ENCODE assay signal across 1 cellular context in genomic region chr9:27573699-27574265, GRCh38.
A peak's percentile ranks its signal among the peaks of the same experiment; 100 is the strongest.
TF ChIP-seq lines count a peak whose summit lies in the region.

No MANE protein-coding gene starts in this region.

TF ChIP-seq in HepG2, 621 proteins besides CTCF, POLR2A, EP300 and RAD21 (continued from another document and continues in another):
- no peak; the same call in 1 of the 2 replicates for TF ChIP-seq THAP9 (CRISPR knock-in tag; IDR thresholded peaks at IDR 0.05; ENCODE audit: borderline replicate concordance)
- no peak for TF ChIP-seq DNMT3B (CRISPR knock-in tag; conservative IDR thresholded peaks at IDR 0.05)
- peak; percentile 22 for TF ChIP-seq CBX1 (IDR thresholded peaks at IDR 0.05; ENCODE audit: low read depth)
- TF ChIP-seq CHD2 (IDR thresholded peaks at IDR 0.05; ENCODE audit: low read depth, low read length) = peak; percentile 54; the same call in 1 of the 2 replicates
- TF ChIP-seq NONO (IDR thresholded peaks at IDR 0.05) = no peak
- no peak for TF ChIP-seq NONO (CRISPR knock-in tag; conservative IDR thresholded peaks at IDR 0.05)
- no peak for TF ChIP-seq ZNF737 (CRISPR knock-in tag; IDR thresholded peaks at IDR 0.05; ENCODE audit: borderline replicate concordance)
- TF ChIP-seq TIGD3 (CRISPR knock-in tag; IDR thresholded peaks at IDR 0.05; ENCODE audit: borderline replicate concordance) = no peak
- peak; percentile 87 for TF ChIP-seq SAP130 (CRISPR knock-in tag; IDR thresholded peaks at IDR 0.05; ENCODE audit: low read depth)
- TF ChIP-seq RFXAP (CRISPR knock-in tag; IDR thresholded peaks at IDR 0.05; ENCODE audit: borderline replicate concordance) = no peak
- no peak for TF ChIP-seq MBNL3 (CRISPR knock-in tag; conservative IDR thresholded peaks at IDR 0.05)
- no peak for TF ChIP-seq RORA (CRISPR knock-in tag; IDR thresholded peaks at IDR 0.05)
- peak; percentile 63 for TF ChIP-seq TBX2 (CRISPR knock-in tag; IDR thresholded peaks at IDR 0.05; ENCODE audit: borderline replicate concordance)
- no peak; the same call in 1 of the 2 replicates for TF ChIP-seq ZNF558 (CRISPR knock-in tag; IDR thresholded peaks at IDR 0.05; ENCODE audit: borderline replicate concordance)
- TF ChIP-seq HBP1 (CRISPR knock-in tag; IDR thresholded peaks at IDR 0.05; ENCODE audit: low read depth) = peak; percentile 31; the same call in 1 of the 2 replicates
- TF ChIP-seq SRY (CRISPR knock-in tag; IDR thresholded peaks at IDR 0.05) = no peak
- no peak for TF ChIP-seq ZNF782 (CRISPR knock-in tag; IDR thresholded peaks at IDR 0.05; ENCODE audit: borderline replicate concordance)
- TF ChIP-seq MAF1 (CRISPR knock-in tag; IDR thresholded peaks at IDR 0.05; ENCODE audit: borderline replicate concordance) = no peak
- no peak for TF ChIP-seq ZNF124 (CRISPR knock-in tag; IDR thresholded peaks at IDR 0.05)
- no peak for TF ChIP-seq IRF1 (CRISPR knock-in tag; IDR thresholded peaks at IDR 0.05; ENCODE audit: low read depth)
- no peak for TF ChIP-seq NCOA2 (CRISPR knock-in tag; IDR thresholded peaks at IDR 0.05)
- no peak for TF ChIP-seq SKI (IDR thresholded peaks at IDR 0.05; ENCODE audit: partially characterized antibody)
- TF ChIP-seq ZNF292 (CRISPR knock-in tag; IDR thresholded peaks at IDR 0.05; ENCODE audit: borderline replicate concordance, low read depth) = no peak
- TF ChIP-seq TRIM22 (IDR thresholded peaks at IDR 0.05) = no peak
- no peak for TF ChIP-seq PAF1 (CRISPR knock-in tag; IDR thresholded peaks at IDR 0.05)
- TF ChIP-seq ZBTB7A (CRISPR knock-in tag; IDR thresholded peaks at IDR 0.05) = no peak
- TF ChIP-seq POLR2AphosphoS2 (IDR thresholded peaks at IDR 0.05; ENCODE audit: low read depth, low read length) = no peak
- peak; percentile 43; the same call in 1 of the 2 replicates for TF ChIP-seq ETV5 (CRISPR knock-in tag; IDR thresholded peaks at IDR 0.05; ENCODE audit: borderline replicate concordance)
- TF ChIP-seq ZNF747 (CRISPR knock-in tag; IDR thresholded peaks at IDR 0.05; ENCODE audit: borderline replicate concordance) = peak; percentile 68; the same call in 1 of the 2 replicates
- no peak for TF ChIP-seq ZNF546 (CRISPR knock-in tag; conservative IDR thresholded peaks at IDR 0.05)
- TF ChIP-seq ZNF83 (CRISPR knock-in tag; IDR thresholded peaks at IDR 0.05; ENCODE audit: borderline replicate concordance) = no peak
- TF ChIP-seq ZNF597 (CRISPR knock-in tag; IDR thresholded peaks at IDR 0.05) = no peak
- TF ChIP-seq ZC3H4 (CRISPR knock-in tag; IDR thresholded peaks at IDR 0.05; ENCODE audit: borderline replicate concordance) = no peak
- TF ChIP-seq ZBTB37 (CRISPR knock-in tag; IDR thresholded peaks at IDR 0.05) = no peak
- TF ChIP-seq ZBTB21 (CRISPR knock-in tag; IDR thresholded peaks at IDR 0.05) = peak; percentile 99
- no peak for TF ChIP-seq ZNF768 (CRISPR knock-in tag; IDR thresholded peaks at IDR 0.05)
- peak; percentile 22; the same call in 1 of the 2 replicates for TF ChIP-seq ARID4A (CRISPR knock-in tag; IDR thresholded peaks at IDR 0.05; ENCODE audit: borderline replicate concordance)
- peak; percentile 36 for TF ChIP-seq ELF3 (CRISPR knock-in tag; IDR thresholded peaks at IDR 0.05)
- TF ChIP-seq CC2D1A (CRISPR knock-in tag; IDR thresholded peaks at IDR 0.05) = no peak
- TF ChIP-seq MEIS2 (CRISPR knock-in tag; IDR thresholded peaks at IDR 0.05) = 0 out of 2 replicates have a peak, but pooled peaks have one; percentile 52
- TF ChIP-seq RBM39 (IDR thresholded peaks at IDR 0.05; ENCODE audit: low read depth, low read length, poor library complexity, severe bottlenecking) = no peak
- no peak for TF ChIP-seq ZNF329 (CRISPR knock-in tag; IDR thresholded peaks at IDR 0.05; ENCODE audit: low read depth)
- TF ChIP-seq ATF5 (CRISPR knock-in tag; IDR thresholded peaks at IDR 0.05; ENCODE audit: low read depth) = no peak
- TF ChIP-seq ARNT (IDR thresholded peaks at IDR 0.05) = no peak
- TF ChIP-seq ZNF343 (CRISPR knock-in tag; IDR thresholded peaks at IDR 0.05) = no peak
- no peak for TF ChIP-seq MYNN (CRISPR knock-in tag; IDR thresholded peaks at IDR 0.05; ENCODE audit: low read depth)
- no peak for TF ChIP-seq ZEB1 (IDR thresholded peaks at IDR 0.05; ENCODE audit: insufficient replicate concordance, low read depth)
- no peak for TF ChIP-seq ZNF674 (CRISPR knock-in tag; IDR thresholded peaks at IDR 0.05; ENCODE audit: low read depth)
- no peak for TF ChIP-seq ZNF207 (IDR thresholded peaks at IDR 0.05; ENCODE audit: borderline replicate concordance)
